11 cellular contexts compared by ENCODE assay signal in the genomic region with DNA sequence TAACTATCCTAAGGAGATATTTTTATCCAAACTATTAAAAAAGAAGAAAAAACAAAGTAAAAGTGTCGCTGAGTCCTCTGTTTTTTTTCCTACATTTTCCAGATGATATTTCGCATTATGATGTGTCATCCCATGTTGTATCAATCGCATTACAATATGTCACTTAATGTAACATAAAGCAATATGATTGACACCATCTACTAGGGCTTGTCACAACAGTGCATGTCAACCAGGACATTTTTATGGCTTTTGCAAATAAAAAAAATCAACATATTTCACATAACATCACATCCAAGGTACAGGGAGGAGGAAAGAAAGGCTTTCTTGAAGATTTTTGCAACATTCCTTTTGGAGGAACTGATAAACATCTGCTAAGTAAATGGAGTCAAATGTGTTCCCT.
"Had no signal": no experiment of that assay in that cellular context is flagged by ENCODE, and none has a peak within 500 bp of the region (broad histone marks: within the 10 kb centered on the region; RNA-seq: fewer than 3 reads in every experiment).

No MANE protein-coding gene starts in this region.

- H2AFZ ChIP-seq: GM23248, GM23338 had no signal

- H3K4me3 ChIP-seq: GM23248, GM23338, HAP-1 had no signal

- H3K9ac ChIP-seq: GM23248 had no signal

- H3K27ac ChIP-seq: GM23248 had no signal

- H3K4me2 ChIP-seq: GM23338 had no signal

- ATAC-seq: GM23338, HCT116 had no signal

- FAIRE-seq: H1, H54 had no signal

- H3K9me3 ChIP-seq: HAP-1 had no signal

- DNase-seq: GM23248, GOT3, H7, H9, HCEC 1CT, HFFc6 had no signal

- H3K36me3 ChIP-seq: HAP-1 had no signal
